In the genomic region with DNA sequence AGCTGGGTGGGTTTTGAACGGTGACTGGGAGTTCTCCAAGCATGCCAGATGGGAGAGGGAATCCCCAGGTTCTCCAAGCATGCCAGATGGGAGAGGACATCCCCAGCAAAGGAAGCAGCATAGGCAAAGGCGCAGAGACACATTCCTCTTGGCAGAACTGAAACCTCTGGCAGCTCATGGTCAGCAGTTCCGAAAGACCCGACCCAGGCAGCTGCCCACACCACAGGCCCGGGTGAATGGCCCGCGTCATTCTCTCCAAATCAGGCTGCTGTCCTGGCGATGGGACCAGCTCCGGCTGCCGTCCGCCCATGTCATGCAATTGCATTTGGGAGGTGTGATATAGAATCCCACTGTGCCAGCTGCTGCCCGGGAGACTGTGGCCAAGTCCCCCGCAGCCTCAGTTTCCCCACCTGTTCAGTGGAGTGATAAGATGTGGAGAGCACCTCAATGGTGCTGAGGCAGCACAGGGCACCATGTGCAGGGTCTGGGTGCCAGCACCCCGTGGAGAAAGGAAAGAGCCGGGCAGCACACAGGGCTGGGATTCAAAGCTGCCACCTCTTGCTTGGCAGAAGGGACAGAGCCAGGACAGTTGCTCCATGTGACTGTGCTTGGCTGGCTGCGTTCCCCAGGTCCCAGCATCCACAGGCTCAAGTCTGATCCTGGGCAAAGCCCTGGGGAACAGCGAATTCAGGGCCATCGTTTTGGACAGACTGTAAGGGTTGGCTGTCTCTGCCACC, we compare ENCODE assay signal across 11 cellular contexts.
"Had no signal": no experiment of that assay in that cellular context is flagged by ENCODE, and none has a peak within 500 bp of the region (broad histone marks: within the 10 kb centered on the region; RNA-seq: fewer than 3 reads in every experiment).

No MANE protein-coding gene starts in this region.

- H3K4me3 ChIP-seq: sigmoid colon, thoracic aorta had no signal

- DNase-seq: activated CD4-positive, alpha-beta memory T cell treated with anti-CD3 and anti-CD28 coated beads for 36 hours; activated effector memory CD4-positive, alpha-beta T cell treated with anti-CD3 and anti-CD28 coated beads, Interleukin-2, amount 50 U/mL, for 16 hours; activated T-cell treated with anti-CD3 and anti-CD28 coated beads, Interleukin-2, amount 50 U/mL, for 4 hours; sigmoid colon; stimulated activated CD4-positive, alpha-beta T cell treated with anti-CD3 and anti-CD28 coated beads, Interleukin-4, amount 100 ng/mL, for 24 hours; stimulated activated naive CD8-positive, alpha-beta T cell treated with anti-CD3 and anti-CD28 coated beads, Interleukin-15, amount 100 ng/mL, for 72 hours; T-helper 9 cell had no signal

- H3K27ac ChIP-seq: neutrophil, sigmoid colon, thoracic aorta, VCaP had no signal

- H3K36me3 ChIP-seq: neutrophil, sigmoid colon, thoracic aorta had no signal

- FAIRE-seq: islet of Langerhans had no signal

- H3K9me3 ChIP-seq: neutrophil, sigmoid colon, thoracic aorta had no signal

- ATAC-seq: activated T-cell treated with anti-CD3 and anti-CD28 coated beads, Interleukin-2, amount 50 U/mL, for 4 hours; stimulated activated naive CD8-positive, alpha-beta T cell treated with anti-CD3 and anti-CD28 coated beads, Interleukin-15, amount 100 ng/mL, for 72 hours had no signal
